ENCODE assay signal across 19 cellular contexts in the genomic region with DNA sequence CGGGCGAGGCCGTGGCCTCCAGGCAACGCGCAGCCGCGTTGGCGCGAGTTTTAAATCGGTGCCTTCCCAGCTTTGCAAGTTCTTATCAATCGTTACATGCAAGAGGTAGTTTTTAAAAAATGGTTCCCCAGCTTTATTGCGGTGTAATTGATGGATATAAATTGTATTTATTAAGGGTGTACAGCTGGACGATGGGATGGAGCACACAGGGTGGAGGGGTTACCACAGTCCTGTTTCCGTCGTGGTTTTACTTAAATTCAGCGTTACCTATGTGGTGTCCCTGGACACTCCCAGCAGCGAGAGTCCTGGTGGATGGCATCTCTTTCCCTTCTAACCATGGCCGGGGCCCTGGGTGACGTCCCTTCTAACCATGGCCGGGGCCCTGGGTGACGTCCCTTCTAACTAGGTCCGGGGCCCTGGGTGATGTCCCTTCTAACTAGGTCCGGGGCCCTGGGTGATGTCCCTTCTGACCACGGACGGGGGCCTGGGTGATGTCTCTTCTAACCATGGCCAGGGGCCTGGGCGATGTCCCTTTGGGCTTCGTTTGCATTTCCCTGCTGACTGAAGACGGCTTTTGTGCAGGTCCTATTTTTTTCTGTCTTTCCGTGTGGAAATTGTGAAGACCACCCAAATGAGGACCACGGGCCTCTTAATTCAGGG.
A peak's percentile ranks its signal among the peaks of the same experiment; 100 is the strongest.
DNase-seq lines count a peak whose midpoint lies in the region; ATAC-seq and TF ChIP-seq lines count a peak whose summit lies in the region.
"Had no signal": no experiment of that assay in that cellular context is flagged by ENCODE, and none has a peak within 500 bp of the region (broad histone marks: within the 10 kb centered on the region; RNA-seq: fewer than 3 reads in every experiment).

No MANE protein-coding gene starts in this region.

- H3K9me3 Mint-ChIP-seq in activated naive CD8-positive, alpha-beta T cell (ENCODE audit: low read depth): no peaks in the 10 kb centered on the region
- peaks cover 3% of the 10 kb centered on the region for H3K9me3 Mint-ChIP-seq in activated naive CD8-positive, alpha-beta T cell treated with anti-CD3 and anti-CD28 coated beads for 36 hours
- no peaks in the 10 kb centered on the region for H3K9me3 Mint-ChIP-seq in nephron progenitor cell
- H3K9me3 Mint-ChIP-seq: stimulated activated naive CD8-positive, alpha-beta T cell treated with anti-CD3 and anti-CD28 coated beads, Interleukin-15, Interleukin-2, amounts not matched to agents 100 ng/mL and 50 ng/mL, for 24 hours had no signal

- ATAC-seq in upper lobe of left lung (ENCODE audit: low FRiP score in 2 of 2) (no peak), GM19397 (IDR thresholded peaks at IDR 0.05; ENCODE audit: unreplicated experiment) (no peak)
- ATAC-seq: activated CD4-positive, CD25-positive, alpha-beta regulatory T cell treated with anti-CD3 and anti-CD28 coated beads, Interleukin-2, amount 50 U/mL, for 24 hours had no signal

- H3K4me1 Mint-ChIP-seq in activated naive CD8-positive, alpha-beta T cell (ENCODE audit: low read depth): peaks cover 8% of the 10 kb centered on the region
- H3K4me1 Mint-ChIP-seq in activated naive CD8-positive, alpha-beta T cell treated with anti-CD3 and anti-CD28 coated beads for 36 hours: no peaks in the 10 kb centered on the region
- H3K4me1 Mint-ChIP-seq in nephron progenitor cell: peaks cover 34% of the 10 kb centered on the region

- TF ChIP-seq POLR2A in esophagus squamous epithelium (IDR thresholded peaks at IDR 0.05) (no peak), upper lobe of left lung (IDR thresholded peaks at IDR 0.05) (no peak)

- H3K4me3 ChIP-seq in esophagus squamous epithelium (peak overlapping the region; percentile 17 to 63 (median 32)), upper lobe of left lung (peak overlapping the region in 3 of 4 donors; percentile 25 to 45 (median 31)), SJCRH30 (no peak overlapping the region)
- H3K4me3 ChIP-seq: SK-N-MC had no signal

- no peaks in the 10 kb centered on the region for H3K36me3 ChIP-seq in esophagus squamous epithelium
- H3K36me3 ChIP-seq in upper lobe of left lung: no peaks in the 10 kb centered on the region
- H3K36me3 ChIP-seq in SJCRH30: no peaks in the 10 kb centered on the region

- H3K4me1 ChIP-seq in esophagus squamous epithelium: peaks cover 0 to 14% (median 7%) of the 10 kb centered on the region in 3 donors
- peaks cover 8 to 11% (median 8%) of the 10 kb centered on the region in 4 donors for H3K4me1 ChIP-seq in upper lobe of left lung
- H3K4me1 ChIP-seq in SJCRH30: no peaks in the 10 kb centered on the region

- no peak for TF ChIP-seq EP300 in upper lobe of left lung (IDR thresholded peaks at IDR 0.05)

- H3K36me3 Mint-ChIP-seq in activated naive CD8-positive, alpha-beta T cell: peaks cover 2% of the 10 kb centered on the region
- no peaks in the 10 kb centered on the region for H3K36me3 Mint-ChIP-seq in activated naive CD8-positive, alpha-beta T cell treated with anti-CD3 and anti-CD28 coated beads for 36 hours
- no peaks in the 10 kb centered on the region for H3K36me3 Mint-ChIP-seq in nephron progenitor cell (ENCODE audit: low read depth)

- H3K4me3 Mint-ChIP-seq in activated naive CD8-positive, alpha-beta T cell: peak overlapping the region; percentile 61
- H3K4me3 Mint-ChIP-seq in activated naive CD8-positive, alpha-beta T cell treated with anti-CD3 and anti-CD28 coated beads for 36 hours: no peak overlapping the region
- peak overlapping the region; percentile 67 for H3K4me3 Mint-ChIP-seq in nephron progenitor cell
- H3K4me3 Mint-ChIP-seq: stimulated activated naive CD8-positive, alpha-beta T cell treated with anti-CD3 and anti-CD28 coated beads, Interleukin-15, Interleukin-2, amounts not matched to agents 100 ng/mL and 50 ng/mL, for 24 hours had no signal

- H3K27me3 Mint-ChIP-seq in activated naive CD8-positive, alpha-beta T cell: peaks cover 22% of the 10 kb centered on the region
- H3K27me3 Mint-ChIP-seq in activated naive CD8-positive, alpha-beta T cell treated with anti-CD3 and anti-CD28 coated beads for 36 hours: peaks cover 56% of the 10 kb centered on the region
- peaks cover 55% of the 10 kb centered on the region for H3K27me3 Mint-ChIP-seq in nephron progenitor cell (ENCODE audit: low read depth, poor library complexity)

- H3K27me3 ChIP-seq in esophagus squamous epithelium: peaks cover 0 to 67% (median 5%) of the 10 kb centered on the region in 4 donors
- H3K27me3 ChIP-seq in upper lobe of left lung: peaks cover 3 to 21% (median 11%) of the 10 kb centered on the region in 4 donors
- H3K27me3 ChIP-seq in SJCRH30: 0 out of 2 replicates have a peak, but pooled peaks cover 9% of the 10 kb centered on the region

- DNase-seq in activated naive CD8-positive, alpha-beta T cell treated with anti-CD3 and anti-CD28 coated beads for 36 hours: no peak
- DNase-seq in esophagus squamous epithelium (lab: John Stamatoyannopoulos, UW) (no peak), nephron progenitor cell (no peak), upper lobe of left lung (no peak), SJCRH30 (no peak), GDM1 (lab: John Stamatoyannopoulos, UW) (no peak)
- DNase-seq: 8988T; DMS153; KBM-7; NCI-H187 treated with DMSO at 0.1 percent for 48 hours; NCI-H82; nucleus accumbens; stimulated activated CD4-positive, alpha-beta T cell treated with anti-CD3 and anti-CD28 coated beads, Interleukin-4, amount 100 ng/mL, for 1 hour had no signal

- no peaks in the 10 kb centered on the region for H3K9me3 ChIP-seq in esophagus squamous epithelium
- peaks cover 0 to 7% (median 0%) of the 10 kb centered on the region in 4 donors for H3K9me3 ChIP-seq in upper lobe of left lung
- 0 out of 2 replicates have a peak, but pooled peaks cover 3% of the 10 kb centered on the region for H3K9me3 ChIP-seq in SJCRH30 (replicated peaks)

- H3K27ac Mint-ChIP-seq in activated naive CD8-positive, alpha-beta T cell: no peak overlapping the region
- no peak overlapping the region for H3K27ac Mint-ChIP-seq in activated naive CD8-positive, alpha-beta T cell treated with anti-CD3 and anti-CD28 coated beads for 36 hours
- H3K27ac Mint-ChIP-seq in nephron progenitor cell: no peak overlapping the region
- H3K27ac Mint-ChIP-seq: stimulated activated naive CD8-positive, alpha-beta T cell treated with anti-CD3 and anti-CD28 coated beads, Interleukin-15, Interleukin-2, amounts not matched to agents 100 ng/mL and 50 ng/mL, for 24 hours had no signal

- TF ChIP-seq CTCF in esophagus squamous epithelium (IDR thresholded peaks at IDR 0.05): no peak
- no peak for TF ChIP-seq CTCF in nephron progenitor cell (IDR thresholded peaks at IDR 0.05)
- no peak for TF ChIP-seq CTCF in upper lobe of left lung (IDR thresholded peaks at IDR 0.05)

- H3K27ac ChIP-seq in esophagus squamous epithelium (no peak overlapping the region), upper lobe of left lung (no peak overlapping the region), SJCRH30 (no peak overlapping the region)
- H3K27ac ChIP-seq: epithelial cell of prostate, SK-N-MC had no signal

- intact Hi-C loops in esophagus squamous epithelium (cut with DNase I): no loop called here

- WGBS in esophagus squamous epithelium, 2 donors: 29 to 33% methylated on average over 8 to 16 of the region's 30 CpGs
- 23 to 43% methylated on average over 20 to 30 of the region's 30 CpGs for WGBS in upper lobe of left lung, 2 donors
